15 cellular contexts compared by ENCODE assay signal in the genomic region with DNA sequence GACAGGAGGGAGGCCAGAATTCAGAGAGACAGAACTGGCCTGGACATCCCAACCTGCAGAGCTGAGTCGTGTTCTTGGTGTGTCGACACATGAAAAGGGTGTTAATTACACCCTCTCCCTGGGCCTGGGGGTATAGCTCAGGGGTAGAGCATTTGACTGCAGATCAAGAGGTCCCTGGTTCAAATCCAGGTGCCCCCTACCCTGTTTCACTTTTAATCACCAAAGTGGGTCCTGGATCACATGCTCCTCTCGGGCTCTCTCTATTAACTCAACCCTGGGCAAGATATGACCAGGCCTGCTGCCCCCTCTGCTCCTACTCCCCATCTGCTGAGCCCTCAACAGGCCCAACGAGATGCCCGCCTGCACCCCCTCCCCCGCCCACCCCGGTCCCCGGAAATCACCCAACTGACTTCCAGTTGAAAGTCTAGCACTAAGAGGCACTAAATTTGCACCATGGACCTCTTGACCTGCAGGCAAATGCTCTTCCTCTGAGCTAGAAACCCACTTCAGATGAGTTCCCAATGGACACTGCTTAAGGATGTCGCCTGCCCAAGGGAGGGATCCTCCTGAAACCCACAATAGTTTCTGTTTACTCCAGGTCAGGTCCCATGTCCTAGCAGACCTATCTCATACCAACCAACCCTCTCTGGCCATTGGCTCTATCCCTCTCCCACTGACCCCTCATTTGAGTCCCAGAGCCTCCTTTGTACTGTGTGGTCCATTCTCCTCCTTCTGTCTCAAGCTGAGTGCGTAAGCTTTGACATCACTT.
DNase-seq lines count a peak whose midpoint lies in the region; ATAC-seq lines count a peak whose summit lies in the region.
"Had no signal": no experiment of that assay in that cellular context is flagged by ENCODE, and none has a peak within 500 bp of the region (broad histone marks: within the 10 kb centered on the region; RNA-seq: fewer than 3 reads in every experiment).

No MANE protein-coding gene starts in this region.

- peak overlapping the region; percentile 1; the same call in 1 of the 2 replicates for H3K4me3 ChIP-seq in HUES6 (ENCODE audit: low read depth, low read length)
- H3K4me3 ChIP-seq: heart right ventricle, lower lobe of right lung, ovary had no signal

- no peak overlapping the region for H3K27ac Mint-ChIP-seq in activated naive CD8-positive, alpha-beta T cell treated with anti-CD3 and anti-CD28 coated beads, Interleukin-2, amount 50 U/mL, for 24 hours
- H3K27ac Mint-ChIP-seq in stimulated activated effector memory CD8-positive, alpha-beta T cell treated with anti-CD3 and anti-CD28 coated beads, Interleukin-12 subunit alpha, Interleukin-12 subunit beta, amount 100 ng/mL, for 72 hours = no peak overlapping the region
- H3K27ac Mint-ChIP-seq: activated CD4-positive, alpha-beta T cell treated with anti-CD3 and anti-CD28 coated beads for 36 hours had no signal

- no peaks in the 10 kb centered on the region for H3K9me3 Mint-ChIP-seq in activated T-cell treated with anti-CD3 and anti-CD28 coated beads, Interleukin-2, amount 50 U/mL, for 4 hours
- no peaks in the 10 kb centered on the region for H3K9me3 Mint-ChIP-seq in activated naive CD8-positive, alpha-beta T cell treated with anti-CD3 and anti-CD28 coated beads, Interleukin-2, amount 50 U/mL, for 24 hours
- no peaks in the 10 kb centered on the region for H3K9me3 Mint-ChIP-seq in stimulated activated effector memory CD8-positive, alpha-beta T cell treated with anti-CD3 and anti-CD28 coated beads, Interleukin-12 subunit alpha, Interleukin-12 subunit beta, amount 100 ng/mL, for 72 hours

- H3K4me3 Mint-ChIP-seq in activated T-cell treated with anti-CD3 and anti-CD28 coated beads, Interleukin-2, amount 50 U/mL, for 4 hours = no peak overlapping the region
- H3K4me3 Mint-ChIP-seq in activated naive CD8-positive, alpha-beta T cell treated with anti-CD3 and anti-CD28 coated beads, Interleukin-2, amount 50 U/mL, for 24 hours = no peak overlapping the region
- H3K4me3 Mint-ChIP-seq in stimulated activated effector memory CD8-positive, alpha-beta T cell treated with anti-CD3 and anti-CD28 coated beads, Interleukin-12 subunit alpha, Interleukin-12 subunit beta, amount 100 ng/mL, for 72 hours = no peak overlapping the region
- H3K4me3 Mint-ChIP-seq: activated CD4-positive, alpha-beta T cell treated with anti-CD3 and anti-CD28 coated beads for 36 hours had no signal

- H3K4me1 ChIP-seq in HUES6 (ENCODE audit: control insufficient read depth, insufficient read depth, low read length) = no peaks in the 10 kb centered on the region; the same call in 1 of the 2 replicates
- H3K4me1 ChIP-seq: heart right ventricle, lower lobe of right lung had no signal

- H3K36me3 Mint-ChIP-seq in activated T-cell treated with anti-CD3 and anti-CD28 coated beads, Interleukin-2, amount 50 U/mL, for 4 hours (ENCODE audit: insufficient read depth) = no peaks in the 10 kb centered on the region
- H3K36me3 Mint-ChIP-seq in activated naive CD8-positive, alpha-beta T cell treated with anti-CD3 and anti-CD28 coated beads, Interleukin-2, amount 50 U/mL, for 24 hours (ENCODE audit: low read depth) = no peaks in the 10 kb centered on the region
- no peaks in the 10 kb centered on the region for H3K36me3 Mint-ChIP-seq in stimulated activated effector memory CD8-positive, alpha-beta T cell treated with anti-CD3 and anti-CD28 coated beads, Interleukin-12 subunit alpha, Interleukin-12 subunit beta, amount 100 ng/mL, for 72 hours

- peaks cover 11% of the 10 kb centered on the region for H3K27me3 Mint-ChIP-seq in activated T-cell treated with anti-CD3 and anti-CD28 coated beads, Interleukin-2, amount 50 U/mL, for 4 hours (ENCODE audit: low read depth)
- peaks cover 5% of the 10 kb centered on the region for H3K27me3 Mint-ChIP-seq in activated naive CD8-positive, alpha-beta T cell treated with anti-CD3 and anti-CD28 coated beads, Interleukin-2, amount 50 U/mL, for 24 hours

- H3K9ac ChIP-seq in HUES6 (ENCODE audit: low read length) = no peak overlapping the region

- no peaks in the 10 kb centered on the region for H3K9me3 ChIP-seq in HUES6 (ENCODE audit: control insufficient read depth, insufficient read depth, low read depth, low read length)
- H3K9me3 ChIP-seq: heart right ventricle, lower lobe of right lung, ovary had no signal

- H3K27ac ChIP-seq in HUES6 (ENCODE audit: low read depth, low read length) = no peak overlapping the region
- H3K27ac ChIP-seq: brain microvascular endothelial cell, heart right ventricle, lower lobe of right lung, ovary had no signal

- H3K4me1 Mint-ChIP-seq in activated T-cell treated with anti-CD3 and anti-CD28 coated beads, Interleukin-2, amount 50 U/mL, for 4 hours (ENCODE audit: low read depth) = no peaks in the 10 kb centered on the region
- no peaks in the 10 kb centered on the region for H3K4me1 Mint-ChIP-seq in activated naive CD8-positive, alpha-beta T cell treated with anti-CD3 and anti-CD28 coated beads, Interleukin-2, amount 50 U/mL, for 24 hours
- H3K4me1 Mint-ChIP-seq in stimulated activated effector memory CD8-positive, alpha-beta T cell treated with anti-CD3 and anti-CD28 coated beads, Interleukin-12 subunit alpha, Interleukin-12 subunit beta, amount 100 ng/mL, for 72 hours = no peaks in the 10 kb centered on the region
- H3K4me1 Mint-ChIP-seq: activated CD4-positive, alpha-beta T cell treated with anti-CD3 and anti-CD28 coated beads for 36 hours had no signal

- DNase-seq in activated T-cell treated with anti-CD3 and anti-CD28 coated beads for 48 hours (ENCODE audit: low read depth) (peak; percentile 6), superior temporal gyrus (ENCODE audit: extremely low spot score) (no peak), epidermal melanocyte (ENCODE audit: insufficient read length, low spot score) (no peak), 8988T (no peak)
- DNase-seq in activated T-cell treated with anti-CD3 and anti-CD28 coated beads, Interleukin-2, amount 50 U/mL, for 4 hours = no peak
- DNase-seq in activated naive CD8-positive, alpha-beta T cell treated with anti-CD3 and anti-CD28 coated beads, Interleukin-2, amount 50 U/mL, for 24 hours = no peak
- DNase-seq in stimulated activated effector memory CD8-positive, alpha-beta T cell treated with anti-CD3 and anti-CD28 coated beads, Interleukin-12 subunit alpha, Interleukin-12 subunit beta, amount 100 ng/mL, for 72 hours (ENCODE audit: low spot score in 2 of 2) = no peak
- DNase-seq: activated CD4-positive, alpha-beta T cell treated with anti-CD3 and anti-CD28 coated beads for 36 hours; activated effector memory CD4-positive, alpha-beta T cell treated with anti-CD3 and anti-CD28 coated beads, Interleukin-2, amount 50 U/mL, for 16 hours; brain microvascular endothelial cell; heart right ventricle; lower lobe of right lung; NCI-H1105; ovary had no signal

- no peaks in the 10 kb centered on the region for H3K36me3 ChIP-seq in HUES6 (ENCODE audit: control insufficient read depth, insufficient read depth, low read length)
- H3K36me3 ChIP-seq: brain microvascular endothelial cell, heart right ventricle, lower lobe of right lung, ovary had no signal

- peaks cover 47% of the 10 kb centered on the region for H3K27me3 ChIP-seq in HUES6 (ENCODE audit: control insufficient read depth, insufficient read depth, low read length)
- H3K27me3 ChIP-seq: ovary had no signal

- ATAC-seq in activated T-cell treated with anti-CD3 and anti-CD28 coated beads, Interleukin-2, amount 50 U/mL, for 4 hours = no peak
- peak; percentile 84 for ATAC-seq in activated naive CD8-positive, alpha-beta T cell treated with anti-CD3 and anti-CD28 coated beads, Interleukin-2, amount 50 U/mL, for 24 hours
- peak; percentile 20 for ATAC-seq in stimulated activated effector memory CD8-positive, alpha-beta T cell treated with anti-CD3 and anti-CD28 coated beads, Interleukin-12 subunit alpha, Interleukin-12 subunit beta, amount 100 ng/mL, for 72 hours
- ATAC-seq: activated CD4-positive, alpha-beta T cell treated with anti-CD3 and anti-CD28 coated beads for 36 hours; heart right ventricle; lower lobe of right lung had no signal

Comparison
In these comparisons a context has a peak if more than half of its experiments do, and no peak if none do; other contexts are left out.
1. ATAC-seq: peak in activated naive CD8-positive, alpha-beta T cell treated with anti-CD3 and anti-CD28 coated beads, Interleukin-2, amount 50 U/mL, for 24 hours (single experiment) and stimulated activated effector memory CD8-positive, alpha-beta T cell treated with anti-CD3 and anti-CD28 coated beads, Interleukin-12 subunit alpha, Interleukin-12 subunit beta, amount 100 ng/mL, for 72 hours (single experiment); none in activated T-cell treated with anti-CD3 and anti-CD28 coated beads, Interleukin-2, amount 50 U/mL, for 4 hours (0 of 2).